Comparison of ENCODE assay signal across 11 cellular contexts in genomic region chr3:182212479-182213076, GRCh38.
DNase-seq lines count a peak whose midpoint lies in the region; ATAC-seq and TF ChIP-seq lines count a peak whose summit lies in the region.
"Had no signal": no experiment of that assay in that cellular context is flagged by ENCODE, and none has a peak within 500 bp of the region (broad histone marks: within the 10 kb centered on the region; RNA-seq: fewer than 3 reads in every experiment).

No MANE protein-coding gene starts in this region.

- H3K79me2 ChIP-seq in Karpas-422 (ENCODE audit: low read length): no peaks in the 10 kb centered on the region

- no peaks in the 10 kb centered on the region for H4K20me1 ChIP-seq in Karpas-422 (ENCODE audit: insufficient read depth, low read depth, low read length)

- DNase-seq in Ammon's horn (ENCODE audit: low spot score): peak; percentile 46
- peak; percentile 100 for DNase-seq in NCI-H1105 treated with DMSO at 0.1 percent for 48 hours (lab: John Stamatoyannopoulos, UW)
- peak; percentile 57 to 77 for DNase-seq in SJSA1 (ENCODE audit: low read depth in 1 of 2, low spot score in 2 of 2)
- peak; percentile 73 for DNase-seq in iPS-NIHi7 (ENCODE audit: extremely low spot score)
- DNase-seq in erythroblast (lab: John Stamatoyannopoulos, UW): no peak
- no peak for DNase-seq in DMS114 treated with DMSO at 0.1 percent for 48 hours (lab: John Stamatoyannopoulos, UW; ENCODE audit: unreplicated experiment)
- no peak for DNase-seq in Karpas-422
- DNase-seq: activated CD4-positive, alpha-beta T cell treated with anti-CD3 and anti-CD28 coated beads for 48 hours; heart right ventricle had no signal

- H3K27me3 ChIP-seq in SJSA1 (replicated peaks) (no peaks in the 10 kb centered on the region), Karpas-422 (ENCODE audit: low read length) (no peaks in the 10 kb centered on the region)

- no peak overlapping the region for H3K4me2 ChIP-seq in Karpas-422 (ENCODE audit: low read depth, low read length, poor library complexity, severe bottlenecking)

- ATAC-seq in GM19452 (IDR thresholded peaks at IDR 0.05; ENCODE audit: unreplicated experiment): no peak

- H3K9ac ChIP-seq in Karpas-422 (ENCODE audit: low read length): no peak overlapping the region

- H3K36me3 ChIP-seq in SJSA1: no peaks in the 10 kb centered on the region
- no peaks in the 10 kb centered on the region for H3K36me3 ChIP-seq in Karpas-422 (ENCODE audit: insufficient read depth, low read length)
- H3K36me3 ChIP-seq: heart right ventricle had no signal

- peaks cover 8% of the 10 kb centered on the region for H3K4me1 ChIP-seq in SJSA1 (replicated peaks)
- peaks cover 2% of the 10 kb centered on the region; the same call in 1 of the 2 replicates for H3K4me1 ChIP-seq in Karpas-422 (ENCODE audit: low read length)
- H3K4me1 ChIP-seq: heart right ventricle had no signal

- no peak overlapping the region for H3K27ac ChIP-seq in SJSA1
- no peak overlapping the region for H3K27ac ChIP-seq in Karpas-422 (ENCODE audit: low read length)
- H3K27ac ChIP-seq: C4-2B, heart right ventricle had no signal

- H3K9me2 ChIP-seq in Karpas-422 (replicated peaks; ENCODE audit: insufficient read depth, low read length): no peaks in the 10 kb centered on the region

- H3K9me3 ChIP-seq in SJSA1 (replicated peaks) (no peaks in the 10 kb centered on the region), Karpas-422 (ENCODE audit: low read length) (no peaks in the 10 kb centered on the region)
- H3K9me3 ChIP-seq: heart right ventricle had no signal

- H2AFZ ChIP-seq in Karpas-422 (ENCODE audit: low read length): no peak overlapping the region

- H3K4me3 ChIP-seq in SJSA1: no peak overlapping the region
- no peak overlapping the region for H3K4me3 ChIP-seq in Karpas-422 (ENCODE audit: low read length)
- H3K4me3 ChIP-seq: heart right ventricle had no signal

- TF ChIP-seq POLR2A in erythroblast (IDR thresholded peaks at IDR 0.05; ENCODE audit: low read length): no peak

Comparison
In these comparisons a context has a peak if more than half of its experiments do, and no peak if none do; other contexts are left out.
1. DNase-seq: peak in Ammon's horn (single experiment), NCI-H1105 treated with DMSO at 0.1 percent for 48 hours (single experiment), SJSA1 (2 of 2) and iPS-NIHi7 (single experiment); none in erythroblast (0 of 2), DMS114 treated with DMSO at 0.1 percent for 48 hours (single experiment) and Karpas-422 (single experiment).